1 cellular context compared by ENCODE assay signal in genomic region chr7:54758702-54759665, GRCh38.
TF ChIP-seq lines count a peak whose summit lies in the region.

Gene SEC61G, minus strand, starts transcription at chr7:54759211. Its CDS starts 1,623 bp downstream, at chr7:54757588.

TF ChIP-seq in HepG2, 621 proteins besides CTCF, POLR2A, EP300 and RAD21 (continued from another document and continues in another):
- TF ChIP-seq AKNA (CRISPR knock-in tag; IDR thresholded peaks at IDR 0.05; ENCODE audit: borderline replicate concordance) (no peak), ZNF672 (CRISPR knock-in tag; IDR thresholded peaks at IDR 0.05) (no peak), ZMAT3 (CRISPR knock-in tag; conservative IDR thresholded peaks at IDR 0.05) (no peak), HNRNPH1 (optimal IDR thresholded peaks at IDR 0.05; ENCODE audit: low read depth, low read length) (no peak), ZNF570 (CRISPR knock-in tag; IDR thresholded peaks at IDR 0.05; ENCODE audit: borderline replicate concordance) (no peak), ZNF354B (CRISPR knock-in tag; IDR thresholded peaks at IDR 0.05) (no peak), SNAI1 (CRISPR knock-in tag; IDR thresholded peaks at IDR 0.05; ENCODE audit: borderline replicate concordance) (peak; percentile 54; the same call in 1 of the 2 replicates), ZNF558 (CRISPR knock-in tag; IDR thresholded peaks at IDR 0.05; ENCODE audit: borderline replicate concordance) (peak; percentile 72; the same call in 1 of the 2 replicates), HOMEZ (CRISPR knock-in tag; IDR thresholded peaks at IDR 0.05; ENCODE audit: low read depth) (no peak), ZNF407 (CRISPR knock-in tag; IDR thresholded peaks at IDR 0.05; ENCODE audit: not compliant biosample characterization) (peak; percentile 55), SSRP1 (CRISPR knock-in tag; IDR thresholded peaks at IDR 0.05) (no peak), PRDM10 (CRISPR knock-in tag; IDR thresholded peaks at IDR 0.05; ENCODE audit: low read depth) (no peak), ATF5 (CRISPR knock-in tag; IDR thresholded peaks at IDR 0.05; ENCODE audit: low read depth) (peak; percentile 88; the same call in 1 of the 2 replicates), RELA (CRISPR knock-in tag; IDR thresholded peaks at IDR 0.05) (0 out of 2 replicates have a peak, but pooled peaks have one; percentile 15), ZNF562 (CRISPR knock-in tag; IDR thresholded peaks at IDR 0.05; ENCODE audit: borderline replicate concordance) (no peak), FLYWCH1 (CRISPR knock-in tag; IDR thresholded peaks at IDR 0.05) (no peak), MEIS2 (CRISPR knock-in tag; IDR thresholded peaks at IDR 0.05) (peak; percentile 83), ZNF33B (CRISPR knock-in tag; IDR thresholded peaks at IDR 0.05) (0 out of 2 replicates have a peak, but pooled peaks have one; percentile 14), ZNF879 (CRISPR knock-in tag; IDR thresholded peaks at IDR 0.05) (no peak), MNT (IDR thresholded peaks at IDR 0.05) (no peak), NCOR1 (IDR thresholded peaks at IDR 0.05; ENCODE audit: borderline replicate concordance, low read length) (no peak), ZNF75D (CRISPR knock-in tag; IDR thresholded peaks at IDR 0.05; ENCODE audit: borderline replicate concordance) (no peak), REPIN1 (CRISPR knock-in tag; IDR thresholded peaks at IDR 0.05; ENCODE audit: borderline replicate concordance, low read depth) (no peak; the same call in 1 of the 2 replicates), ZMYM2 (CRISPR knock-in tag; IDR thresholded peaks at IDR 0.05) (no peak), TEAD3 (CRISPR knock-in tag; optimal IDR thresholded peaks at IDR 0.05; ENCODE audit: borderline replicate concordance) (peak; percentile 20), GABPA (IDR thresholded peaks at IDR 0.05; ENCODE audit: low read depth, low read length) (peak; percentile 96), GABPA (CRISPR knock-in tag; IDR thresholded peaks at IDR 0.05; ENCODE audit: low read depth) (peak; percentile 95), TBX3 (IDR thresholded peaks at IDR 0.05; ENCODE audit: borderline replicate concordance) (no peak), MEIS1 (CRISPR knock-in tag; IDR thresholded peaks at IDR 0.05; ENCODE audit: borderline replicate concordance) (0 out of 2 replicates have a peak, but pooled peaks have one; percentile 56), ZNF496 (CRISPR knock-in tag; IDR thresholded peaks at IDR 0.05; ENCODE audit: insufficient replicate concordance) (no peak), IRF9 (CRISPR knock-in tag; IDR thresholded peaks at IDR 0.05; ENCODE audit: borderline replicate concordance) (peak; percentile 59), FUBP1 (CRISPR knock-in tag; IDR thresholded peaks at IDR 0.05; ENCODE audit: borderline replicate concordance) (no peak)
